8 cellular contexts compared by ENCODE assay signal in the genomic region with DNA sequence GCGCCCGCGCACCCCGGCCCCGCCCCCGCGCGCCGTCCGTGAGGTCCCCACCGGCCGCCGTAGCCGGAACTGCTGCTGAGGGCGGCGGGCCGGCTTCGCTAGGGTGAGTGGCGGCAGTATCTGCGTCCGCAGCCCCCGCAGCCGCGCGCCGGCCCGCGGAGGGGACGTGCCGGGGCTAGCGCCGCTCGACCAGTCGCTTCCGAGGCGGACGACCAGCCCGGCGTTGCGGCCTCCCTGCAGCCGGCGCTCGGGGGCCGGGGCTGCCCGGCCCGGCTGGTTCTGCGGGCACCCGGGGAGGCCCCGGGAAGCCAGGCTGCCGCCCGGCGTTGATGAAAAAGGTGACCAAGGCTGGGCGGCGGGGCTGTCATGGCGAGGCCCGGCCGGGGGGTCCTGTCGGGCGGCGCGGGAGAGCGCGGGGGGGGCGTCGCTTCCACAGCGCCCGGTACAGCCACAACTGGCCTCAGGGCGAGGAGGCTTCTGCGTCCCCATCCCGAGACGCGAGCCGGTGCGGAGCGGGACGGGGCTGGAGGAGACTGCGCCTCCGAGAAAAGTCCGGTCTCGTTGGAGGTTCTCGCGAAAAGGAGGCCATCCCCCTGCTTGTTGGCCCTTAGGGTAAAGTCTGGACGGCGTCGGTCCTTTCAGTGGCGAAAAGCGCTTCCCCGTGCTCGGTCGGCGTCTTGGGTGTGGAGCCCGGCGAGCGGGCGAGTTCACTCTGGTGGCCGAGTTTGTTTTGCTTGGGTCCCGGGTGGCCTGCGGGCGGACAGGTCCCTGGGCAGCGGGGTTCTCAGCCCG.
DNase-seq lines count a peak whose midpoint lies in the region; ATAC-seq and TF ChIP-seq lines count a peak whose summit lies in the region.

A gene with protein sequence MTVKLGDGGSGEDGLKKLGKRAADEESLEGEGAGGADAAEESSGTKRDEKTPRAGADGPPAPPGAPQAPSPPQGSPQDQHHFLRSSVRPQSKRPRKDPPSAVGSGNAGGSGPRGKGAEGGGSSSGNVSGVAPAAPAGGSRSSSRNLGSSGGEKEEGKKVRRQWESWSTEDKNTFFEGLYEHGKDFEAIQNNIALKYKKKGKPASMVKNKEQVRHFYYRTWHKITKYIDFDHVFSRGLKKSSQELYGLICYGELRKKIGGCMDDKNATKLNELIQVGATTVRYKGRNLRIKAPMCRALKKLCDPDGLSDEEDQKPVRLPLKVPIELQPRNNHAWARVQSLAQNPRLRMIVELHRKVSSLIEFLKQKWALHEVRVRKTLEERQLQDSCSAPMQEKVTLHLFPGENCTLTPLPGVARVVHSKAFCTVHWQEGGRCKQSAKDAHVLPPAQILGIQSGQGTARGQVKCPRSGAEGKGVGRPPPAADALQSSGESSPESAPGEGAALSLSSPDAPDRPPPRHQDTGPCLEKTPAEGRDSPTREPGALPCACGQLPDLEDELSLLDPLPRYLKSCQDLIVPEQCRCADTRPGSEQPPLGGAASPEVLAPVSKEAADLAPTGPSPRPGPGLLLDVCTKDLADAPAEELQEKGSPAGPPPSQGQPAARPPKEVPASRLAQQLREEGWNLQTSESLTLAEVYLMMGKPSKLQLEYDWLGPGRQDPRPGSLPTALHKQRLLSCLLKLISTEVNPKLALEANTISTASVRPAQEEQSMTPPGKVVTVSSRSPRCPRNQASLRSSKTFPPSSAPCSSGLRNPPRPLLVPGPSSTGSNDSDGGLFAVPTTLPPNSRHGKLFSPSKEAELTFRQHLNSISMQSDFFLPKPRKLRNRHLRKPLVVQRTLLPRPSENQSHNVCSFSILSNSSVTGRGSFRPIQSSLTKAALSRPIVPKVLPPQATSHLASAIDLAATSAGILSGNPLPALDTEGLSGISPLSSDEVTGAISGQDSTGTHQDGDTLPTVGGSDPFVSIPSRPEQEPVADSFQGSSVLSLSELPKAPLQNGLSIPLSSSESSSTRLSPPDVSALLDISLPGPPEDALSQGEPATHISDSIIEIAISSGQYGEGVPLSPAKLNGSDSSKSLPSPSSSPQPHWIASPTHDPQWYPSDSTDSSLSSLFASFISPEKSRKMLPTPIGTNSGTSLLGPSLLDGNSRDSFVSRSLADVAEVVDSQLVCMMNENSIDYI (N-terminal part only) (plus strand): TSS at position 41 of the 792 bp plus-strand sequence. CDS start 2,280 bp downstream, outside the sequence.

- H3F3A ChIP-seq in MM.1S (ENCODE audit: insufficient read depth, low read length) = peaks cover 19% of the 10 kb centered on the region

- ATAC-seq in GM21423 (IDR thresholded peaks at IDR 0.05; ENCODE audit: unreplicated experiment) (peak; percentile 2), GM18867 (IDR thresholded peaks at IDR 0.05; ENCODE audit: unreplicated experiment) (no peak)

- H3K4me3 ChIP-seq in BLaER1 treated with 17β-estradiol and CSF1 and Interleukin-3, amounts not matched to agents 10 nM and 100 nM = peak within 1 kb of the TSS; percentile 85 to 99 (median 97)
- H3K4me3 ChIP-seq in MM.1S (ENCODE audit: low read length) (peak within 1 kb of the TSS; percentile 91), astrocyte of the spinal cord (ENCODE audit: low read depth, low read length) (peak within 1 kb of the TSS; percentile 74)

- peaks cover 10 to 28% (median 24%) of the 10 kb centered on the region in 11 experiments; a peak in 21 of 22 replicates for H3K36me3 ChIP-seq in BLaER1 treated with 17β-estradiol and CSF1 and Interleukin-3, amounts not matched to agents 10 nM and 100 nM
- 0 out of 2 replicates have a peak, but pooled peaks cover 4% of the 10 kb centered on the region for H3K36me3 ChIP-seq in MM.1S (replicated peaks; ENCODE audit: insufficient read depth, low read length)

- H3K27ac ChIP-seq in BLaER1 treated with 17β-estradiol and CSF1 and Interleukin-3, amounts not matched to agents 10 nM and 100 nM = peak within 1 kb of the TSS; percentile 46 to 83 (median 78); a peak in 21 of 22 replicates
- peak within 1 kb of the TSS; percentile 83; the same call in 1 of the 2 replicates for H3K27ac ChIP-seq in MM.1S (ENCODE audit: low read length)

- TF ChIP-seq CTCF in MM.1S (IDR thresholded peaks at IDR 0.05; ENCODE audit: low read length) (no peak), astrocyte of the spinal cord (IDR thresholded peaks at IDR 0.05; ENCODE audit: low read depth, low read length) (no peak)

- peaks cover 43 to 53% (median 48%) of the 10 kb centered on the region in 10 experiments for H3K4me1 ChIP-seq in BLaER1 treated with 17β-estradiol and CSF1 and Interleukin-3, amounts not matched to agents 10 nM and 100 nM
- H3K4me1 ChIP-seq in MM.1S (ENCODE audit: low read length) = peaks cover 16% of the 10 kb centered on the region; the same call in 1 of the 2 replicates

- peaks cover 0 to 8% (median 0%) of the 10 kb centered on the region in 11 experiments; a peak in 4 of 22 replicates for H3K9me3 ChIP-seq in BLaER1 treated with 17β-estradiol and CSF1 and Interleukin-3, amounts not matched to agents 10 nM and 100 nM (replicated peaks in 1 of 11)
- H3K9me3 ChIP-seq in MM.1S (replicated peaks; ENCODE audit: insufficient read depth, low read length) = no peaks in the 10 kb centered on the region

- peaks cover 30 to 43% (median 42%) of the 10 kb centered on the region in 11 experiments for H3K27me3 ChIP-seq in BLaER1 treated with 17β-estradiol and CSF1 and Interleukin-3, amounts not matched to agents 10 nM and 100 nM
- H3K27me3 ChIP-seq in MM.1S (replicated peaks; ENCODE audit: insufficient read depth, low read length) = no peaks in the 10 kb centered on the region

- H3K79me2 ChIP-seq in MM.1S (ENCODE audit: low read length) = peaks cover 40% of the 10 kb centered on the region

- DNase-seq in MM.1S (peak; percentile 23), astrocyte of the spinal cord (ENCODE audit: low read depth, low spot score) (no peak), iris pigment epithelial cell (ENCODE audit: low read depth) (peak; percentile 36), GOT3 (lab: John Stamatoyannopoulos, UW) (no peak)
- DNase-seq in stimulated activated CD8-positive, alpha-beta memory T cell treated with anti-CD3 and anti-CD28 coated beads, Interleukin-4, amount 100 ng/mL, for 24 hours (ENCODE audit: low read depth) = peak; percentile 5

- H3K9me2 ChIP-seq in MM.1S (replicated peaks; ENCODE audit: insufficient read depth, low read length) = no peaks in the 10 kb centered on the region

- in situ Hi-C loops in astrocyte of the spinal cord (cut with HindIII; ENCODE audit: low sequenced_read_pairs) = no loop called here

- peak within 1 kb of the TSS; percentile 78 for H2AFZ ChIP-seq in MM.1S (ENCODE audit: low read length)

- peak within 1 kb of the TSS; percentile 83 to 96 (median 89) for H3K9ac ChIP-seq in BLaER1 treated with 17β-estradiol and CSF1 and Interleukin-3, amounts not matched to agents 10 nM and 100 nM
- peak within 1 kb of the TSS; percentile 76 for H3K9ac ChIP-seq in MM.1S (ENCODE audit: low read length)

- peak within 1 kb of the TSS; percentile 92 to 100 (median 98) for H3K4me2 ChIP-seq in BLaER1 treated with 17β-estradiol and CSF1 and Interleukin-3, amounts not matched to agents 10 nM and 100 nM
- peak within 1 kb of the TSS; percentile 90 for H3K4me2 ChIP-seq in MM.1S (ENCODE audit: low read depth, low read length)

- peaks cover 25 to 47% (median 45%) of the 10 kb centered on the region in 11 experiments; a peak in 21 of 22 replicates for H4K20me1 ChIP-seq in BLaER1 treated with 17β-estradiol and CSF1 and Interleukin-3, amounts not matched to agents 10 nM and 100 nM
- no peaks in the 10 kb centered on the region for H4K20me1 ChIP-seq in MM.1S (ENCODE audit: insufficient read depth, low read length)

Comparison
In these comparisons a context has a peak if more than half of its experiments do, and no peak if none do; other contexts are left out.
1. DNase-seq: peak in MM.1S (single experiment), iris pigment epithelial cell (single experiment) and stimulated activated CD8-positive, alpha-beta memory T cell treated with anti-CD3 and anti-CD28 coated beads, Interleukin-4, amount 100 ng/mL, for 24 hours (single experiment); none in astrocyte of the spinal cord (single experiment) and GOT3 (single experiment).
2. Peak in every context shown above with its lines, with median percentiles within 50 percentile points of each other: H3K4me3 ChIP-seq.